Comparison of ENCODE assay signal across 16 cellular contexts in genomic region chr11:3010521-3011275, GRCh38. TPM values are rescaled to one million over a fixed set of nuclear protein-coding genes. Genes with fewer than 3 reads are reported as not detected.
DNase-seq lines count a peak whose midpoint lies in the region; ATAC-seq and TF ChIP-seq lines count a peak whose summit lies in the region.
"Had no signal": no experiment of that assay in that cellular context is flagged by ENCODE, and none has a peak within 500 bp of the region (broad histone marks: within the 10 kb centered on the region; RNA-seq: fewer than 3 reads in every experiment).

No MANE protein-coding gene starts in this region.

- intact Hi-C loops in Calu3 (cut with micrococcal nuclease; ENCODE audit: unreplicated experiment): no loop called here

- CTCF ChIA-PET in Calu3 (lab: Charles Lee): no interaction called here

- TF ChIP-seq CTCF in foreskin fibroblast (IDR thresholded peaks at IDR 0.05; ENCODE audit: low read depth, low read length): no peak
- no peak for TF ChIP-seq CTCF in Calu3 (IDR thresholded peaks at IDR 0.05; ENCODE audit: unreplicated experiment)

- no peaks in the 10 kb centered on the region for H3K27me3 Mint-ChIP-seq in stimulated activated naive CD8-positive, alpha-beta T cell treated with anti-CD3 and anti-CD28 coated beads, Interleukin-15, amount 100 ng/mL, for 72 hours
- H3K27me3 Mint-ChIP-seq in T-helper 17 cell: no peaks in the 10 kb centered on the region
- H3K27me3 Mint-ChIP-seq in Calu3 (ENCODE audit: unreplicated experiment): no peaks in the 10 kb centered on the region
- H3K27me3 Mint-ChIP-seq: naive B cell had no signal

- peak overlapping the region; percentile 69 to 95 for H3K27ac Mint-ChIP-seq in stimulated activated naive CD8-positive, alpha-beta T cell treated with anti-CD3 and anti-CD28 coated beads, Interleukin-15, amount 100 ng/mL, for 72 hours
- peak overlapping the region; percentile 88 for H3K27ac Mint-ChIP-seq in T-helper 17 cell
- H3K27ac Mint-ChIP-seq in Calu3 (ENCODE audit: unreplicated experiment): no peak overlapping the region
- H3K27ac Mint-ChIP-seq: naive B cell had no signal

- no peak for ATAC-seq in stimulated activated naive CD8-positive, alpha-beta T cell treated with anti-CD3 and anti-CD28 coated beads, Interleukin-15, amount 100 ng/mL, for 72 hours
- ATAC-seq in stimulated activated naive CD8-positive, alpha-beta T cell treated with anti-CD3 and anti-CD28 coated beads, Interleukin-15, Interleukin-2, amounts not matched to agents 100 U/mL and 50 U/mL, for 24 hours: no peak
- no peak for ATAC-seq in T-helper 17 cell
- ATAC-seq in GM21825 (IDR thresholded peaks at IDR 0.05; ENCODE audit: unreplicated experiment): no peak
- ATAC-seq: lower lobe of right lung, SK-N-SH treated with all-trans-retinoic acid at 6 μM for 48 hours had no signal

- no peak for DNase-seq in stimulated activated naive CD8-positive, alpha-beta T cell treated with anti-CD3 and anti-CD28 coated beads, Interleukin-15, amount 100 ng/mL, for 72 hours
- no peak for DNase-seq in stimulated activated naive CD8-positive, alpha-beta T cell treated with anti-CD3 and anti-CD28 coated beads, Interleukin-15, Interleukin-2, amounts not matched to agents 100 U/mL and 50 U/mL, for 24 hours
- DNase-seq in T-helper 17 cell (no peak), foreskin fibroblast (peak; percentile 24 to 66), Calu3 (no peak), cortex of kidney (lab: John Stamatoyannopoulos, UW) (no peak)
- DNase-seq: amygdala, cerebellar nuclear complex, foreskin melanocyte, GM23248, lower lobe of right lung, naive B cell, NCI-H1930, NCI-H510A had no signal

- no peak overlapping the region for H3K4me3 ChIP-seq in foreskin fibroblast (ENCODE audit: low read depth in 1 of 2, low read length in 2 of 2)
- H3K4me3 ChIP-seq: GM23248, lower lobe of right lung had no signal

- H3K4me3 Mint-ChIP-seq in stimulated activated naive CD8-positive, alpha-beta T cell treated with anti-CD3 and anti-CD28 coated beads, Interleukin-15, amount 100 ng/mL, for 72 hours: peak overlapping the region in 1 of 2 donors; percentile 61
- H3K4me3 Mint-ChIP-seq in T-helper 17 cell (no peak overlapping the region), Calu3 (ENCODE audit: low read depth, unreplicated experiment) (no peak overlapping the region)
- H3K4me3 Mint-ChIP-seq: naive B cell had no signal

- peaks cover 100% of the 10 kb centered on the region for H3K4me1 Mint-ChIP-seq in stimulated activated naive CD8-positive, alpha-beta T cell treated with anti-CD3 and anti-CD28 coated beads, Interleukin-15, amount 100 ng/mL, for 72 hours
- H3K4me1 Mint-ChIP-seq in T-helper 17 cell (peaks cover 22% of the 10 kb centered on the region), Calu3 (ENCODE audit: low read depth, unreplicated experiment) (no peaks in the 10 kb centered on the region)

- H3K9me3 Mint-ChIP-seq in stimulated activated naive CD8-positive, alpha-beta T cell treated with anti-CD3 and anti-CD28 coated beads, Interleukin-15, amount 100 ng/mL, for 72 hours: no peaks in the 10 kb centered on the region
- no peaks in the 10 kb centered on the region for H3K9me3 Mint-ChIP-seq in Calu3 (ENCODE audit: low read depth, unreplicated experiment)
- H3K9me3 Mint-ChIP-seq: naive B cell had no signal

- no TSS peak for BruUV-seq in Calu3 (replicated peaks; lab: Mats Ljungman, UMichigan)

- H3K36me3 Mint-ChIP-seq in T-helper 17 cell (ENCODE audit: low read depth) (peaks cover 4% of the 10 kb centered on the region), Calu3 (ENCODE audit: insufficient read depth, unreplicated experiment) (peaks cover 49% of the 10 kb centered on the region)

- H3K9me3 ChIP-seq in T-helper 17 cell (ENCODE audit: control insufficient read depth, low read length, poor library complexity, severe bottlenecking): no peaks in the 10 kb centered on the region
- H3K9me3 ChIP-seq: lower lobe of right lung had no signal

RNA-seq across cellular contexts. Expression of gene NAP1L4, which starts 18.6 kb away (rescaled TPM):
- total RNA-seq in T-helper 17 cell (100 to 1,000 TPM; 229 to 275 TPM), Calu3 (2022) (140 and 150 TPM in 2 replicates)

RNA-seq across cellular contexts. Expression of gene CARS1, which starts 46.5 kb away (rescaled TPM):
- total RNA-seq in T-helper 17 cell (10 to 100 TPM; 41.4 to 52.0 TPM), Calu3 (2022) (67.6 and 80.1 TPM in 2 replicates)

Comparison
In these comparisons a context has a peak if more than half of its experiments do, and no peak if none do; other contexts are left out.
1. DNase-seq: peak in foreskin fibroblast (2 of 2); none in stimulated activated naive CD8-positive, alpha-beta T cell treated with anti-CD3 and anti-CD28 coated beads, Interleukin-15, amount 100 ng/mL, for 72 hours (0 of 2), stimulated activated naive CD8-positive, alpha-beta T cell treated with anti-CD3 and anti-CD28 coated beads, Interleukin-15, Interleukin-2, amounts not matched to agents 100 U/mL and 50 U/mL, for 24 hours (single experiment), T-helper 17 cell (0 of 3), Calu3 (single experiment) and cortex of kidney (single experiment).